ENCODE assay signal across 28 cellular contexts in the genomic region with DNA sequence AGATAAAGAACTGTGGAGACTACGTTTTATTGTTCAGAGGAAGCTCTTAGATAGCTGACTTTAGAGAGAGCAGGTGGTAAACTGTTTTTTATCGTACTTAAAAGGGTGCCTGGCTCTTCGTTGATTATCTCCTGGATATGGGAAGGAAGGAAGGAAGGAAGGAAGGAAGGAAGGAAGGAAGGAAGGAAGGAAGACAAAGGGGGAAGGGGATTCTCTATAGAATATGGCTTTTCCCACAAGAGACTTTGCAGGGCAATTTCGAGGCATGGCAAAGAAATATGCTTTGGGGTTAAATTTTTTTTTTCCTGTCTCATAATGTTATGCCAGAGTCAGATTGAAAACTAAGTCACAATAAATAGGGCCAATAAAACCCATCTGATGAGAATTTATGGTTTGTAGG.
"Had no signal": no experiment of that assay in that cellular context is flagged by ENCODE, and none has a peak within 500 bp of the region (broad histone marks: within the 10 kb centered on the region; RNA-seq: fewer than 3 reads in every experiment).

No MANE protein-coding gene starts in this region.

- H3K4me1 ChIP-seq: stomach, suprapubic skin, testis, thyroid gland, tibial artery, tibial nerve, upper lobe of left lung, upper lobe of right lung, uterus, vagina had no signal

- H3K9me3 Mint-ChIP-seq: stimulated activated effector memory CD8-positive, alpha-beta T cell treated with anti-CD3 and anti-CD28 coated beads, Interleukin-12 subunit alpha, Interleukin-12 subunit beta, amount 100 ng/mL, for 72 hours; stimulated activated memory B cell treated with anti-CD40 and anti-IgM and Interleukin-4, amounts not matched to agents 10 μg/mL and 1 μg/mL and 100 μg/mL, for 72 hours; stimulated activated naive B cell treated with anti-CD40 and anti-IgM and Interleukin-4, amounts not matched to agents 10 μg/mL and 1 μg/mL and 100 μg/mL, for 72 hours; stimulated activated naive CD8-positive, alpha-beta T cell treated with anti-CD3 and anti-CD28 coated beads, Interleukin-15, amount 100 ng/mL, for 72 hours; stimulated activated naive CD8-positive, alpha-beta T cell treated with anti-CD3 and anti-CD28 coated beads, Interleukin-15, Interleukin-2, amounts not matched to agents 100 ng/mL and 50 ng/mL, for 24 hours; type B pancreatic cell had no signal

- H3K9me3 ChIP-seq: stomach, suprapubic skin, testis, thoracic aorta, thyroid gland, tibial artery, tibial nerve, transverse colon, upper lobe of left lung, upper lobe of right lung, uterus, vagina had no signal

- H3K4me3 ChIP-seq: stomach, suprapubic skin, testis, thoracic aorta, thyroid gland, tibial artery, tibial nerve, transverse colon, upper lobe of left lung, upper lobe of right lung, uterus, vagina had no signal

- DNase-seq: stimulated activated CD4-positive, alpha-beta T cell treated with anti-CD3 and anti-CD28 coated beads, Interleukin-2, amount 100 ng/mL, for 48 hours; stimulated activated CD4-positive, alpha-beta T cell treated with anti-CD3 and anti-CD28 coated beads, Interleukin-4, amount 100 ng/mL, for 1 hour; stimulated activated CD4-positive, alpha-beta T cell treated with anti-CD3 and anti-CD28 coated beads, Interleukin-4, amount 100 ng/mL, for 24 hours; stimulated activated CD4-positive, alpha-beta T cell treated with anti-CD3 and anti-CD28 coated beads, Interleukin-4, amount 100 ng/mL, for 4 hours; stimulated activated CD8-positive, alpha-beta memory T cell treated with anti-CD3 and anti-CD28 coated beads, Interleukin-4, amount 100 ng/mL, for 48 hours; stimulated activated naive B cell treated with anti-CD40 and anti-IgM and Interleukin-4, amounts not matched to agents 10 μg/mL and 1 μg/mL and 100 μg/mL, for 72 hours; stimulated activated naive CD4-positive, alpha-beta T cell; stimulated activated naive CD4-positive, alpha-beta T cell treated with Interleukin-2 at 50 U/mL for 16 hours; stimulated activated naive CD8-positive, alpha-beta T cell treated with anti-CD3 and anti-CD28 coated beads, Interleukin-15, amount 100 ng/mL, for 72 hours; stimulated activated naive CD8-positive, alpha-beta T cell treated with anti-CD3 and anti-CD28 coated beads, Interleukin-15, Interleukin-2, amounts not matched to agents 100 U/mL and 50 U/mL, for 24 hours; stomach; substantia nigra; testis; thyroid gland; tibial artery; transverse colon; trophoblast cell; upper lobe of left lung; upper lobe of right lung; uterus had no signal

- H3K36me3 ChIP-seq: stomach, suprapubic skin, thoracic aorta, thyroid gland, tibial artery, tibial nerve, transverse colon, upper lobe of left lung, upper lobe of right lung, uterus, vagina had no signal

- H3K4me3 Mint-ChIP-seq: stimulated activated effector memory CD8-positive, alpha-beta T cell treated with anti-CD3 and anti-CD28 coated beads, Interleukin-12 subunit alpha, Interleukin-12 subunit beta, amount 100 ng/mL, for 72 hours; stimulated activated memory B cell treated with anti-CD40 and anti-IgM and Interleukin-4, amounts not matched to agents 10 μg/mL and 1 μg/mL and 100 μg/mL, for 72 hours; stimulated activated naive B cell treated with anti-CD40 and anti-IgM and Interleukin-4, amounts not matched to agents 10 μg/mL and 1 μg/mL and 100 μg/mL, for 72 hours; stimulated activated naive CD8-positive, alpha-beta T cell treated with anti-CD3 and anti-CD28 coated beads, Interleukin-15, amount 100 ng/mL, for 72 hours; stimulated activated naive CD8-positive, alpha-beta T cell treated with anti-CD3 and anti-CD28 coated beads, Interleukin-15, Interleukin-2, amounts not matched to agents 100 ng/mL and 50 ng/mL, for 24 hours; type B pancreatic cell had no signal

- H3K27me3 Mint-ChIP-seq: stimulated activated memory B cell treated with anti-CD40 and anti-IgM and Interleukin-4, amounts not matched to agents 10 μg/mL and 1 μg/mL and 100 μg/mL, for 72 hours; stimulated activated naive CD8-positive, alpha-beta T cell treated with anti-CD3 and anti-CD28 coated beads, Interleukin-15, Interleukin-2, amounts not matched to agents 100 ng/mL and 50 ng/mL, for 24 hours; type B pancreatic cell had no signal

- H3K27me3 ChIP-seq: stomach, suprapubic skin, testis, thyroid gland, tibial artery, tibial nerve, transverse colon, upper lobe of left lung, upper lobe of right lung, uterus, vagina had no signal

- H3K27ac Mint-ChIP-seq: stimulated activated effector memory CD8-positive, alpha-beta T cell treated with anti-CD3 and anti-CD28 coated beads, Interleukin-12 subunit alpha, Interleukin-12 subunit beta, amount 100 ng/mL, for 72 hours; stimulated activated memory B cell treated with anti-CD40 and anti-IgM and Interleukin-4, amounts not matched to agents 10 μg/mL and 1 μg/mL and 100 μg/mL, for 72 hours; stimulated activated naive B cell treated with anti-CD40 and anti-IgM and Interleukin-4, amounts not matched to agents 10 μg/mL and 1 μg/mL and 100 μg/mL, for 72 hours; stimulated activated naive CD8-positive, alpha-beta T cell treated with anti-CD3 and anti-CD28 coated beads, Interleukin-15, amount 100 ng/mL, for 72 hours; stimulated activated naive CD8-positive, alpha-beta T cell treated with anti-CD3 and anti-CD28 coated beads, Interleukin-15, Interleukin-2, amounts not matched to agents 100 ng/mL and 50 ng/mL, for 24 hours; type B pancreatic cell had no signal

- H3K4me1 Mint-ChIP-seq: stimulated activated effector memory CD8-positive, alpha-beta T cell treated with anti-CD3 and anti-CD28 coated beads, Interleukin-12 subunit alpha, Interleukin-12 subunit beta, amount 100 ng/mL, for 72 hours; stimulated activated memory B cell treated with anti-CD40 and anti-IgM and Interleukin-4, amounts not matched to agents 10 μg/mL and 1 μg/mL and 100 μg/mL, for 72 hours; stimulated activated naive B cell treated with anti-CD40 and anti-IgM and Interleukin-4, amounts not matched to agents 10 μg/mL and 1 μg/mL and 100 μg/mL, for 72 hours; stimulated activated naive CD8-positive, alpha-beta T cell treated with anti-CD3 and anti-CD28 coated beads, Interleukin-15, amount 100 ng/mL, for 72 hours had no signal

- H3K27ac ChIP-seq: stomach, suprapubic skin, testis, thoracic aorta, thyroid gland, tibial artery, tibial nerve, transverse colon, upper lobe of left lung, upper lobe of right lung, uterus, vagina had no signal

- H3K36me3 Mint-ChIP-seq: stimulated activated effector memory CD8-positive, alpha-beta T cell treated with anti-CD3 and anti-CD28 coated beads, Interleukin-12 subunit alpha, Interleukin-12 subunit beta, amount 100 ng/mL, for 72 hours; stimulated activated memory B cell treated with anti-CD40 and anti-IgM and Interleukin-4, amounts not matched to agents 10 μg/mL and 1 μg/mL and 100 μg/mL, for 72 hours; stimulated activated naive B cell treated with anti-CD40 and anti-IgM and Interleukin-4, amounts not matched to agents 10 μg/mL and 1 μg/mL and 100 μg/mL, for 72 hours; type B pancreatic cell had no signal
